8 cellular contexts compared by ENCODE assay signal in the genomic region with DNA sequence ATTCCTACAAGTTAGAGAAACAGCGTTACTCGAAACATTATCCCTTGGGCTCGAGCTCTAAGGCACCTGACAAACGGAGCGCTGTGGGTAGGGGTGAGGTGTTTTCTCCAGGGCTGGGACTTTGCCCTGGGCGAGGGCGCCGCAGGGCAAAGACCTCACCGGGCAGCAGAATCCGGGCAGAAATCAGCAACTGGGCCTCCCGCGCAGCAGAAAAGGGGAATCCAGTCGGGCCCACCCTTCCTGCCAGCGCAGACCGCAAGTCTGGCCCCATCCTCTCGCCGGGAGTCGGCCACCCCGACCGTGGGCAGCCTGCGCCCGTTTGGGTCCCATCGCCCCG. TPM values are rescaled to one million over a fixed set of nuclear protein-coding genes. Genes with fewer than 3 reads are reported as not detected.
DNase-seq lines count a peak whose midpoint lies in the region; ATAC-seq and TF ChIP-seq lines count a peak whose summit lies in the region.

No MANE protein-coding gene starts in this region.

- H3K9ac ChIP-seq in Karpas-422 (ENCODE audit: low read length) = peak overlapping the region; percentile 97
- no peak overlapping the region for H3K9ac ChIP-seq in stomach smooth muscle (ENCODE audit: low read length in 2 of 2)

- H3K27me3 Mint-ChIP-seq in activated T-cell treated with anti-CD3 and anti-CD28 coated beads, Interleukin-2, amount 50 U/mL, for 24 hours = no peaks in the 10 kb centered on the region

- H3K9me3 Mint-ChIP-seq in activated T-cell treated with anti-CD3 and anti-CD28 coated beads, Interleukin-2, amount 50 U/mL, for 24 hours = no peaks in the 10 kb centered on the region

- peak overlapping the region; percentile 95 for H3K4me3 ChIP-seq in Karpas-422 (ENCODE audit: low read length)
- H3K4me3 ChIP-seq in ascending aorta = peak overlapping the region; percentile 68 to 100
- H3K4me3 ChIP-seq in stomach smooth muscle (ENCODE audit: low read length in 2 of 2) = peak overlapping the region; percentile 54 to 89

- peak overlapping the region; percentile 95 for H3K27ac Mint-ChIP-seq in activated T-cell treated with anti-CD3 and anti-CD28 coated beads, Interleukin-2, amount 50 U/mL, for 24 hours

- H3K36me3 Mint-ChIP-seq in activated T-cell treated with anti-CD3 and anti-CD28 coated beads, Interleukin-2, amount 50 U/mL, for 24 hours (ENCODE audit: low read depth) = peaks cover 48% of the 10 kb centered on the region

- H3K4me1 ChIP-seq in Karpas-422 (ENCODE audit: low read length) = peaks cover 26% of the 10 kb centered on the region
- peaks cover 9 to 15% of the 10 kb centered on the region in 2 donors for H3K4me1 ChIP-seq in ascending aorta
- peaks cover 11% of the 10 kb centered on the region for H3K4me1 ChIP-seq in stomach smooth muscle (ENCODE audit: control insufficient read depth, insufficient read depth, low read length)

- no peak overlapping the region for H3K4me3 Mint-ChIP-seq in activated T-cell treated with anti-CD3 and anti-CD28 coated beads, Interleukin-2, amount 50 U/mL, for 24 hours

- H3K27ac ChIP-seq in Karpas-422 (ENCODE audit: low read length) = peak overlapping the region; percentile 74
- no peak overlapping the region for H3K27ac ChIP-seq in ascending aorta
- no peak overlapping the region for H3K27ac ChIP-seq in stomach smooth muscle (ENCODE audit: low read length)

- DNase-seq in activated T-cell treated with anti-CD3 and anti-CD28 coated beads, Interleukin-2, amount 50 U/mL, for 24 hours = no peak
- no peak for DNase-seq in activated T-cell treated with anti-CD3 and anti-CD28 coated beads, Interleukin-2, amount 50 U/mL, for 1 hour
- DNase-seq in Karpas-422 (peak; percentile 65), ascending aorta (ENCODE audit: low spot score in 2 of 2) (no peak), kidney tubule cell (ENCODE audit: low spot score) (peak; percentile 28)

- TF ChIP-seq CTCF in ascending aorta (IDR thresholded peaks at IDR 0.05) = no peak

- peaks cover 13% of the 10 kb centered on the region for H4K20me1 ChIP-seq in Karpas-422 (ENCODE audit: insufficient read depth, low read depth, low read length)

- intact Hi-C loops in ascending aorta (cut with DNase I) = loop anchor here (2.0 to 10.0 kb wide), 6 partner anchors 245 to 1139 kb away; a partner anchor contains a TSS

- H3K4me1 Mint-ChIP-seq in activated T-cell treated with anti-CD3 and anti-CD28 coated beads, Interleukin-2, amount 50 U/mL, for 24 hours (ENCODE audit: low read depth) = peaks cover 26% of the 10 kb centered on the region

- H2AFZ ChIP-seq in Karpas-422 (ENCODE audit: low read length) = no peak overlapping the region

- ATAC-seq in HG03039 (IDR thresholded peaks at IDR 0.05; ENCODE audit: unreplicated experiment) (no peak), HG02938 (IDR thresholded peaks at IDR 0.05; ENCODE audit: unreplicated experiment) (no peak)

- H3K27me3 ChIP-seq in Karpas-422 (ENCODE audit: low read length) = no peaks in the 10 kb centered on the region
- no peaks in the 10 kb centered on the region for H3K27me3 ChIP-seq in ascending aorta
- H3K27me3 ChIP-seq in stomach smooth muscle (ENCODE audit: control insufficient read depth in 1 of 2, insufficient read depth in 2 of 2, low read length in 2 of 2) = no peaks in the 10 kb centered on the region

- H3K79me2 ChIP-seq in Karpas-422 (ENCODE audit: low read length) = peaks cover 50% of the 10 kb centered on the region

- H3K36me3 ChIP-seq in Karpas-422 (ENCODE audit: insufficient read depth, low read length) = peaks cover 43% of the 10 kb centered on the region
- peaks cover 16 to 21% of the 10 kb centered on the region in 2 donors for H3K36me3 ChIP-seq in ascending aorta
- peaks cover 2 to 4% of the 10 kb centered on the region in 2 donors for H3K36me3 ChIP-seq in stomach smooth muscle (ENCODE audit: control insufficient read depth in 2 of 2, insufficient read depth in 2 of 2, low read length in 2 of 2)

- peak overlapping the region; percentile 99 for H3K4me2 ChIP-seq in Karpas-422 (ENCODE audit: low read depth, low read length, poor library complexity, severe bottlenecking)

- no peaks in the 10 kb centered on the region for H3K9me2 ChIP-seq in Karpas-422 (replicated peaks; ENCODE audit: insufficient read depth, low read length)

- H3K9me3 ChIP-seq in Karpas-422 (ENCODE audit: low read length) (no peaks in the 10 kb centered on the region), ascending aorta (no peaks in the 10 kb centered on the region), stomach smooth muscle (ENCODE audit: control insufficient read depth in 2 of 2, low read length in 2 of 2) (no peaks in the 10 kb centered on the region)

RNA-seq across cellular contexts. Expression of a gene that starts 0.4 kb away (rescaled TPM):
- 11.1 and 24.6 TPM in 2 replicates for total RNA-seq in Karpas-422 (2014; rRNA removed; shearing (Covaris generic); ENCODE audit: low replicate concordance)
- 8.7 TPM for total RNA-seq in ascending aorta

RNA-seq across cellular contexts. Expression of a gene that starts 0.8 kb away (rescaled TPM):
- 36.2 and 76.1 TPM in 2 replicates for total RNA-seq in Karpas-422 (2014; rRNA removed; shearing (Covaris generic); ENCODE audit: low replicate concordance)
- total RNA-seq in ascending aorta = 0.53 TPM

Comparison
In these comparisons a context has a peak if more than half of its experiments do, and no peak if none do; other contexts are left out.
1. DNase-seq: peak in Karpas-422 (single experiment) and kidney tubule cell (single experiment); none in activated T-cell treated with anti-CD3 and anti-CD28 coated beads, Interleukin-2, amount 50 U/mL, for 24 hours (single experiment), activated T-cell treated with anti-CD3 and anti-CD28 coated beads, Interleukin-2, amount 50 U/mL, for 1 hour (single experiment) and ascending aorta (0 of 2).
2. RNA of a gene that starts 0.8 kb away (total RNA-seq): 36.2 to 76.1 TPM in Karpas-422; 0.53 TPM in ascending aorta (single experiment); every median in the first group is over 10 times any median in the second.
3. Peak in every context shown above with its lines, with median percentiles within 50 percentile points of each other: H3K4me3 ChIP-seq.